In genomic region chr21:36743446-36743845, GRCh38 we compare ENCODE assay signal across 18 cellular contexts. TPM values are rescaled to one million over a fixed set of nuclear protein-coding genes. Genes with fewer than 3 reads are reported as not detected.
"Had no signal": no experiment of that assay in that cellular context is flagged by ENCODE, and none has a peak within 500 bp of the region (broad histone marks: within the 10 kb centered on the region; RNA-seq: fewer than 3 reads in every experiment).

No MANE protein-coding gene starts in this region.

- H3K27me3 ChIP-seq: MG63 had no signal

- H3K4me2 ChIP-seq: SK-N-SH had no signal

- H3K9ac ChIP-seq: SK-N-SH had no signal

- H3K9me3 ChIP-seq: MG63, SK-N-SH had no signal

- H3K4me3 ChIP-seq: MG63 had no signal

- DNase-seq: KBM-7, MG63, NCI-H1092, NCI-H1105 treated with DMSO at 0.1 percent for 48 hours, NCI-H1417 treated with DMSO at 0.1 percent for 48 hours, NCI-H146, NCI-H1694 treated with DMSO at 0.1 percent for 48 hours, NCI-H1930, NCI-H2081, NCI-H2107, NCI-H2227 treated with DMSO at 0.1 percent for 48 hours, NCI-H510A, NCI-H524 treated with DMSO at 0.1 percent for 48 hours, NCI-H69, NCI-H774, RPMI8226, SHP77, SK-N-SH had no signal

RNA-seq across cellular contexts. Expression of gene SIM2, which starts 44.5 kb away (rescaled TPM):
- polyA plus RNA-seq: SK-N-SH had no signal
